ENCODE assay signal across 16 cellular contexts in the genomic region with DNA sequence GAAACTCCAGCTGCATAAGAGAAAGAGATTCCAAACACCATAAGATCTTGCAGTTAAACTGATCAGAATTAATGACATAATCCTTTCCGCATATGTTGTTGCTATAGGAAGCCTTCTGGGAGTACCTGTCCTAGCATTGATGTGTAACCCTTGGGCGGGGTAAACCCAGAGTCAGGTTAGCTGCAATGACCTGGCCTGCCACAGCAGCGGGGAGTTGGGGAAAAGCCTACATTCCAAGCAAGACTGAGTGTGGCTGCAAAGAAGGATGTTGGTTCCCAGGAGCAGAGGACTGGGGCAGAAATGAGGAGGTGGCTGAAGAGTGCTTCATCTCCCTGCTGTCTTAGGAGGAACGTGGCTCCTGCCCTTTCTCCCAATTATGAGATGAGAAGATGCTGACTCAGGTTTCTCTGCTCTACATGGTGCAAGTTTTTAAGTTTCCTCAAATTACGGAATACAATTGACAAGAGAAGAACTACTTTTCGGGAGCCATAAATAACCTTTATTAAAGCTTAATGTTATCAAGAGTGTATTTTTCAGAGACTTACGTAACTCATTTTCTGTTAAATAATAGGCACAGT.
DNase-seq lines count a peak whose midpoint lies in the region; ATAC-seq, FAIRE-seq and TF ChIP-seq lines count a peak whose summit lies in the region.
"Had no signal": no experiment of that assay in that cellular context is flagged by ENCODE, and none has a peak within 500 bp of the region (broad histone marks: within the 10 kb centered on the region; RNA-seq: fewer than 3 reads in every experiment).

No MANE protein-coding gene starts in this region.

- H2AFZ ChIP-seq in H1 (ENCODE audit: low read length) (no peak overlapping the region), neural progenitor cell (replicated peaks) (no peak overlapping the region)

- H2BK5ac ChIP-seq in H1 (ENCODE audit: low read depth, low read length), result no peak overlapping the region

- WGBS in H1 (ENCODE audit: extremely low coverage in 1 of 2, insufficient coverage in 1 of 2, insufficient read length in 1 of 2, insufficient replicate concordance in 2 of 2, low coverage in 1 of 2, low lambda C conversion rate in 2 of 2, missing lambda C conversion rate in 1 of 2), 2 experiments, result 74% methylated on average over 7 of the region's 7 CpGs; no CpG with 5 or more reads in 1 of the 2 experiments

- CTCF ChIA-PET in H1 (lab: Charles Lee; ENCODE audit: partially characterized antibody), result interaction anchor here (0.6 to 1.4 kb wide), 4 partner anchors 14 to 695 kb away, joined by 3 read pairs; no protein-coding TSS in a partner anchor
- CTCF ChIA-PET in activated CD8-positive, alpha-beta memory T cell treated with anti-CD3 and anti-CD28 coated beads, Interleukin-2, amount 10 ng/mL, durations not matched to agents 7 days and 5 days (lab: Charles Lee), result no interaction called here

- peaks cover 0 to 11% (median 4%) of the 10 kb centered on the region in 4 experiments; a peak in 4 of 7 replicates for H3K4me1 ChIP-seq in H1 (replicated peaks in 1 of 4; ENCODE audit: control insufficient read depth in 3 of 4, insufficient read depth in 4 of 4, low read length in 3 of 4)
- H3K4me1 ChIP-seq in neural progenitor cell, result peaks cover 6% of the 10 kb centered on the region
- H3K4me1 ChIP-seq: BE2C had no signal

- no peak overlapping the region for H4K5ac ChIP-seq in H1 (ENCODE audit: insufficient read length, low read depth, low read length)

- DNase-seq in H7 (peak; percentile 33), NCI-H524 treated with DMSO at 0.1 percent for 48 hours (lab: John Stamatoyannopoulos, UW) (peak; percentile 39), H1 (ENCODE audit: low read depth in 1 of 2, low spot score in 2 of 2) (no peak), neural progenitor cell (ENCODE audit: low spot score) (peak; percentile 11), GOT3 (lab: John Stamatoyannopoulos, UW) (no peak)
- no peak for DNase-seq in activated CD8-positive, alpha-beta memory T cell treated with anti-CD3 and anti-CD28 coated beads, Interleukin-2, amount 10 ng/mL, durations not matched to agents 7 days and 5 days
- DNase-seq in activated T-cell treated with anti-CD3 and anti-CD28 coated beads, Interleukin-2, amount 50 U/mL, for 48 hours, result no peak
- DNase-seq: BE2C; CD4-positive, alpha-beta T cell; DMS53; NCI-H187; NCI-H345; NCI-H774 had no signal

- H3K4me2 ChIP-seq in H1 (ENCODE audit: insufficient read depth in 1 of 2, low read depth in 2 of 2, low read length in 2 of 2), result 0 out of 4 replicates have a peak overlapping the region, but pooled peaks of 1 of the 2 experiments have one; percentile 8
- H3K4me2 ChIP-seq in neural progenitor cell, result no peak overlapping the region

- TF ChIP-seq CTCF in H1 (IDR thresholded peaks at IDR 0.05; ENCODE audit: control extremely low read depth in 1 of 3, insufficient read depth in 1 of 3, low read depth in 1 of 3, low read length in 3 of 3) (no peak), neural progenitor cell (IDR thresholded peaks at IDR 0.05) (no peak)

- POLR2A ChIA-PET in H1 (lab: Charles Lee; ENCODE audit: partially characterized antibody), result interaction anchor here (0.9 to 1.9 kb wide), 2 partner anchors 13 to 142 kb away, joined by 3 to 5 read pairs; no protein-coding TSS in a partner anchor

- H4K20me1 ChIP-seq in H1 (replicated peaks in 1 of 2; ENCODE audit: control insufficient read depth in 1 of 2, insufficient read depth in 2 of 2, low read length in 2 of 2), result no peaks in the 10 kb centered on the region
- no peaks in the 10 kb centered on the region for H4K20me1 ChIP-seq in neural progenitor cell (ENCODE audit: low read depth)

- no peak overlapping the region for H2BK20ac ChIP-seq in H1 (ENCODE audit: low read length)

- TF ChIP-seq RAD21 in H1 (IDR thresholded peaks at IDR 0.05 in 1 of 2, conservative IDR thresholded peaks at IDR 0.05 in 1 of 2; ENCODE audit: low read depth in 2 of 2, low read length in 2 of 2), result no peak; a peak in 1 of 4 replicates

- FAIRE-seq in H1 (lab: Jason Lieb, UNC), result no peak
- FAIRE-seq: H54 had no signal

- no peak overlapping the region for H4K91ac ChIP-seq in H1 (replicated peaks; ENCODE audit: insufficient read length, low read length)

- no peaks in the 10 kb centered on the region for H3K36me3 ChIP-seq in H7 (replicated peaks; ENCODE audit: control insufficient read depth, insufficient read depth, low read length)
- no peaks in the 10 kb centered on the region for H3K36me3 ChIP-seq in H1 (ENCODE audit: control insufficient read depth in 2 of 4, insufficient read depth in 4 of 4, low read length in 3 of 4)
- no peaks in the 10 kb centered on the region for H3K36me3 ChIP-seq in neural progenitor cell
- H3K36me3 ChIP-seq: BE2C had no signal

- H4K8ac ChIP-seq in H1 (ENCODE audit: extremely low read depth, insufficient read depth, low read length), result no peak overlapping the region

- no peak overlapping the region for H2BK120ac ChIP-seq in H1 (replicated peaks; ENCODE audit: low read depth, low read length)

- no peak overlapping the region for H2AK5ac ChIP-seq in H1 (ENCODE audit: low read depth, low read length)

- no peaks in the 10 kb centered on the region for H3K36me3 Mint-ChIP-seq in neural progenitor cell
- no peaks in the 10 kb centered on the region for H3K36me3 Mint-ChIP-seq in activated CD8-positive, alpha-beta memory T cell treated with anti-CD3 and anti-CD28 coated beads, Interleukin-2, amount 10 ng/mL, durations not matched to agents 7 days and 5 days

- TF ChIP-seq EP300 in H1 (IDR thresholded peaks at IDR 0.05; ENCODE audit: borderline replicate concordance in 1 of 2, low read depth in 2 of 2, low read length in 2 of 2), result no peak

- H3K79me2 ChIP-seq in H1 (ENCODE audit: control insufficient read depth in 1 of 2, insufficient read depth in 2 of 2, low read length in 2 of 2), result no peaks in the 10 kb centered on the region
- H3K79me2 ChIP-seq in neural progenitor cell (ENCODE audit: low read depth), result no peaks in the 10 kb centered on the region

- no peaks in the 10 kb centered on the region for H3K9me3 Mint-ChIP-seq in neural progenitor cell
- no peaks in the 10 kb centered on the region for H3K9me3 Mint-ChIP-seq in activated CD8-positive, alpha-beta memory T cell treated with anti-CD3 and anti-CD28 coated beads, Interleukin-2, amount 10 ng/mL, durations not matched to agents 7 days and 5 days (ENCODE audit: low read depth)

- H3K23me2 ChIP-seq in H1 (ENCODE audit: low read depth, low read length), result no peaks in the 10 kb centered on the region

- H3K9ac ChIP-seq in H1 (replicated peaks in 1 of 4; ENCODE audit: extremely low read depth in 1 of 4, low read depth in 3 of 4, low read length in 3 of 4), result no peak overlapping the region
- H3K9ac ChIP-seq in neural progenitor cell, result no peak overlapping the region

- no peak overlapping the region for H3K4ac ChIP-seq in H1 (replicated peaks; ENCODE audit: insufficient read length, low read depth, low read length)

- no peaks in the 10 kb centered on the region for H3K4me1 Mint-ChIP-seq in neural progenitor cell
- no peaks in the 10 kb centered on the region for H3K4me1 Mint-ChIP-seq in activated CD8-positive, alpha-beta memory T cell treated with anti-CD3 and anti-CD28 coated beads, Interleukin-2, amount 10 ng/mL, durations not matched to agents 7 days and 5 days

- H3K18ac ChIP-seq in H1 (ENCODE audit: extremely low read depth, low read length), result no peak overlapping the region

- no peak overlapping the region for H3K4me3 ChIP-seq in H7 (ENCODE audit: insufficient read depth, low read depth, low read length)
- H3K4me3 ChIP-seq in H1 (ENCODE audit: extremely low read depth in 1 of 4, insufficient read depth in 2 of 4, low read depth in 3 of 4, low read length in 4 of 4), result no peak overlapping the region
- no peak overlapping the region for H3K4me3 ChIP-seq in neural progenitor cell

- H3K14ac ChIP-seq in H1 (ENCODE audit: insufficient read length), result no peak overlapping the region

- H3F3A ChIP-seq in neural progenitor cell (ENCODE audit: low read depth), result no peaks in the 10 kb centered on the region

- no peak for TF ChIP-seq POLR2A in H1 (IDR thresholded peaks at IDR 0.05; ENCODE audit: control extremely low read depth in 1 of 2, low read depth in 2 of 2, low read length in 2 of 2)

- H3K27me3 Mint-ChIP-seq in neural progenitor cell (ENCODE audit: insufficient read depth, low read depth), result peaks cover 2% of the 10 kb centered on the region
- peaks cover under 1% of the 10 kb centered on the region for H3K27me3 Mint-ChIP-seq in activated CD8-positive, alpha-beta memory T cell treated with anti-CD3 and anti-CD28 coated beads, Interleukin-2, amount 10 ng/mL, durations not matched to agents 7 days and 5 days
- H3K27me3 Mint-ChIP-seq: CD4-positive, alpha-beta T cell had no signal

- H3K9me3 ChIP-seq in H1 (ENCODE audit: insufficient read depth in 2 of 2, low read depth in 1 of 2, low read length in 1 of 2) (no peaks in the 10 kb centered on the region), neural progenitor cell (ENCODE audit: low read depth) (no peaks in the 10 kb centered on the region)
- H3K9me3 ChIP-seq: BE2C had no signal

- peaks cover 2% of the 10 kb centered on the region; the same call in 1 of the 2 replicates for H3K79me1 ChIP-seq in H1 (ENCODE audit: low read depth, low read length)

- no peak overlapping the region for H3K27ac Mint-ChIP-seq in neural progenitor cell
- H3K27ac Mint-ChIP-seq in activated CD8-positive, alpha-beta memory T cell treated with anti-CD3 and anti-CD28 coated beads, Interleukin-2, amount 10 ng/mL, durations not matched to agents 7 days and 5 days, result no peak overlapping the region
- H3K27ac Mint-ChIP-seq: CD4-positive, alpha-beta T cell had no signal

- no peaks in the 10 kb centered on the region for H3K27me3 ChIP-seq in H7 (ENCODE audit: control insufficient read depth, insufficient read depth, low read length)
- no peaks in the 10 kb centered on the region for H3K27me3 ChIP-seq in H1 (replicated peaks in 1 of 4; ENCODE audit: control insufficient read depth in 3 of 4, extremely low read depth in 1 of 4, insufficient read depth in 3 of 4, low read length in 3 of 4)
- no peaks in the 10 kb centered on the region for H3K27me3 ChIP-seq in neural progenitor cell
- H3K27me3 ChIP-seq: BE2C had no signal

- no peak overlapping the region for H2BK12ac ChIP-seq in H1 (ENCODE audit: low read depth, low read length)

- H3K27ac ChIP-seq in H1 (ENCODE audit: low read depth, low read length), result no peak overlapping the region
- H3K27ac ChIP-seq in neural progenitor cell, result no peak overlapping the region

- H3K56ac ChIP-seq in H1 (replicated peaks; ENCODE audit: insufficient read length, low read depth, low read length), result no peak overlapping the region

- no peak for ATAC-seq in activated CD8-positive, alpha-beta memory T cell treated with anti-CD3 and anti-CD28 coated beads, Interleukin-2, amount 10 ng/mL, durations not matched to agents 7 days and 5 days
- ATAC-seq: Panc1, SK-N-SH treated with all-trans-retinoic acid at 6 μM for 48 hours had no signal

- no peak overlapping the region for H3K23ac ChIP-seq in H1 (ENCODE audit: insufficient read length)

- no peak overlapping the region for H2BK15ac ChIP-seq in H1 (ENCODE audit: low read length)

- H3K4me3 Mint-ChIP-seq in neural progenitor cell, result no peak overlapping the region
- no peak overlapping the region for H3K4me3 Mint-ChIP-seq in activated CD8-positive, alpha-beta memory T cell treated with anti-CD3 and anti-CD28 coated beads, Interleukin-2, amount 10 ng/mL, durations not matched to agents 7 days and 5 days
- H3K4me3 Mint-ChIP-seq: CD4-positive, alpha-beta T cell had no signal

TF ChIP-seq in H1, 55 proteins besides CTCF, POLR2A, EP300 and RAD21 (continues in another document):
- TF ChIP-seq TEAD4 (IDR thresholded peaks at IDR 0.05; ENCODE audit: low read depth, low read length), result peak; percentile 88

Comparison
In these comparisons a context has a peak if more than half of its experiments do, and no peak if none do; other contexts are left out.
1. DNase-seq: peak in H7 (single experiment), NCI-H524 treated with DMSO at 0.1 percent for 48 hours (single experiment) and neural progenitor cell (single experiment); none in H1 (0 of 2), activated CD8-positive, alpha-beta memory T cell treated with anti-CD3 and anti-CD28 coated beads, Interleukin-2, amount 10 ng/mL, durations not matched to agents 7 days and 5 days (single experiment), GOT3 (single experiment) and activated T-cell treated with anti-CD3 and anti-CD28 coated beads, Interleukin-2, amount 50 U/mL, for 48 hours (0 of 2).